Comparison of ENCODE assay signal across 9 cellular contexts in the genomic region with DNA sequence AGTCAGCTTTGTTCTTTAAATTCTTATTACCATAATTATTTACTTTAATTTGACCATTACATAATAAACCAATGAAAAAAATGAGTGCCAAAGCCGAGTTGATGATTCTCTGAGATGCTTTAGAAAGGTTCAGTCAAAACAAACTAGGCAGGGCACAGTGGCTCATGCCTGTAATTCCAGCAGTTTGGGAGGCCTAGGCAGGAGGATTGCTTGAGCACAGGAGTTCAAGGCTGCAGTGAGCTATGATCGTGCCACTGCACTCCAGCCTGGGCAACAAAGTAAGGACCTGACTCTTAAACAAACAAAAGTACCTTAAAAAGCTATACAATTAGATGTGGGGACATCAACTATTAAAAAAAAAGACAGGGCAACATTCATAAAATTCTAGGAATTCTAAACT.
"Had no signal": no experiment of that assay in that cellular context is flagged by ENCODE, and none has a peak within 500 bp of the region (broad histone marks: within the 10 kb centered on the region; RNA-seq: fewer than 3 reads in every experiment).

No MANE protein-coding gene starts in this region.

- H3K27me3 ChIP-seq: gastrocnemius medialis, spleen, tibial artery, vagina had no signal

- H3K27ac ChIP-seq: gastrocnemius medialis, heart right ventricle, spleen, tibial artery, vagina had no signal

- H3K9me3 ChIP-seq: gastrocnemius medialis, heart right ventricle, spleen, tibial artery, vagina had no signal

- H3K4me3 ChIP-seq: gastrocnemius medialis, heart right ventricle, spleen, tibial artery, vagina had no signal

- DNase-seq: erythroblast, gastrocnemius medialis, heart right ventricle, mammary epithelial cell, spleen, tibial artery had no signal

- ATAC-seq: gastrocnemius medialis, heart right ventricle, left lobe of liver, sciatic nerve had no signal

- H3K36me3 ChIP-seq: vagina had no signal

- H3K4me1 ChIP-seq: gastrocnemius medialis, spleen had no signal
